ENCODE assay signal across 28 cellular contexts in the genomic region with DNA sequence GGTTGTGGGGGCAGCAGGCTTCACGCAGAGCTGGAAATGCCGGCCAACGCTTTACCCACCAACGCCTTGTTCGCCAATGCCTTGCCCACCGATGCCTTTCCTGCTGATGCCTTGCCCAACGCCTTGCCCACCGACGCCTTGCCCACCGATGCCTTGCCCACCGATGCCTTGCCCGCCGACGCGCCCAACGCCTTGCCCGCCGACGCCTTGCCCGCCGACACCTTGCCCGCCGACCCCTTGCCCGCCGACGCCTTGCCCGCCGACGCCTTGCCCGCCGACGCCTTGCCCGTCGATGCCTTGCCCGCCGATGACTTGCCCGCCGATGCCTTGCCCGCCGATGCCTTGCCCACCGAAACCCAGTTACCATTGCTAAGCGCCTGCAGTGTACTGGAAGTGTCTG. TPM values are rescaled to one million over a fixed set of nuclear protein-coding genes. Genes with fewer than 3 reads are reported as not detected.
"Had no signal": no experiment of that assay in that cellular context is flagged by ENCODE, and none has a peak within 500 bp of the region (broad histone marks: within the 10 kb centered on the region; RNA-seq: fewer than 3 reads in every experiment).

No MANE protein-coding gene starts in this region.

- DNase-seq: Kasumi-1, MM.1S, MV-4-11, NCI-H1092, NCI-H1105, NCI-H1417 treated with DMSO at 0.1 percent for 48 hours, NCI-H146, NCI-H1694, NCI-H1930, NCI-H2171 treated with DMSO at 0.1 percent for 48 hours, NCI-H2227 treated with DMSO at 0.1 percent for 48 hours, NCI-H345, NCI-H446, NCI-H524 treated with DMSO at 0.1 percent for 48 hours, NCI-H774, Peyer's patch, RPMI8226, SIG-M5, T-cell had no signal

- H3K9me3 ChIP-seq: Peyer's patch, SJCRH30 had no signal

- H3K27ac ChIP-seq: Peyer's patch, SK-N-MC had no signal

- H3K9me3 Mint-ChIP-seq: T-cell had no signal

- H3K27ac Mint-ChIP-seq: T-cell had no signal

- H3K4me3 Mint-ChIP-seq: T-cell had no signal

- H3K36me3 ChIP-seq: Peyer's patch, SJCRH30 had no signal

- H3K4me3 ChIP-seq: Peyer's patch, SJCRH30, SK-N-MC had no signal

- H3K36me3 Mint-ChIP-seq: T-cell had no signal

- H3K27me3 ChIP-seq: Peyer's patch, SJCRH30 had no signal

- H3K4me1 ChIP-seq: Peyer's patch had no signal

- ATAC-seq: Right ventricle myocardium inferior, SK-N-SH treated with all-trans-retinoic acid at 6 μM for 48 hours, T-cell had no signal

RNA-seq across cellular contexts. Expression of a gene that starts 1.7 kb away (rescaled TPM):
- total RNA-seq: MCF 10A; NCI-H460; OCI-LY7; Right ventricle myocardium inferior; SJCRH30; SK-MEL-5; T-cell; T-helper 1 cell treated with Interleukin-12 subunit alpha and Interleukin-12 subunit beta and Interleukin-4 antibody, amounts not matched to agents 30 ng/mL and 1 ng/mL, for 36 hours had no signal

RNA-seq across cellular contexts. Expression of a gene that starts 25.4 kb away (rescaled TPM):
- total RNA-seq: MCF 10A; NCI-H460; OCI-LY7; Right ventricle myocardium inferior; SJCRH30; SK-MEL-5; T-helper 1 cell treated with Interleukin-12 subunit alpha and Interleukin-12 subunit beta and Interleukin-4 antibody, amounts not matched to agents 30 ng/mL and 1 ng/mL, for 36 hours had no signal
